ENCODE assay signal across 8 cellular contexts in the genomic region with DNA sequence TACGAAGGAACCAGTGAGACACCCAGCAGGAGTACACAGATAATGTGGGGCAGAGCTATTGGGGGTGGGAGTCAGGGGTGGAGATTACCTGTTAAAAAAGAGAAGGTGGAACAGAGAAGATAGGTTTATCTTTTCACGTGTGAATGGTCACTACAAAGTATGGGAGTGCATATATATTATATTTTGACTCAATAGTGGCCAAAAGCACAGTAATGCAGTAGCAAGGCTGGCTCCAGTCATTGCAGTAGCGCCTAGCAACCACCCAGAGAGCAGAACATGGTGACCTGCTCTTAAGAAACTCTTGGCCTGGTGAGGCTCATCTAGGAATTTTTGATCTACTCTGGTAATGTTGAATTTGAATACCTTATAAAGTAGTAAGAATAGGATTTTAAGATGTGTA. TPM values are rescaled to one million over a fixed set of nuclear protein-coding genes. Genes with fewer than 3 reads are reported as not detected.
A peak's percentile ranks its signal among the peaks of the same experiment; 100 is the strongest.
DNase-seq lines count a peak whose midpoint lies in the region; ATAC-seq and TF ChIP-seq lines count a peak whose summit lies in the region.

No MANE protein-coding gene starts in this region.

- peaks cover 19% of the 10 kb centered on the region for H3K4me1 Mint-ChIP-seq in activated CD8-positive, alpha-beta memory T cell treated with anti-CD3 and anti-CD28 coated beads, Interleukin-2, amount 10 ng/mL, durations not matched to agents 7 days and 5 days

- H3K27me3 Mint-ChIP-seq in activated CD8-positive, alpha-beta memory T cell treated with anti-CD3 and anti-CD28 coated beads, Interleukin-2, amount 10 ng/mL, durations not matched to agents 7 days and 5 days: peaks cover 19% of the 10 kb centered on the region

- H3K4me2 ChIP-seq in skeletal muscle satellite cell (ENCODE audit: low read length): peak overlapping the region; percentile 95

- no peak for DNase-seq in activated CD8-positive, alpha-beta memory T cell treated with anti-CD3 and anti-CD28 coated beads, Interleukin-2, amount 10 ng/mL, durations not matched to agents 7 days and 5 days
- no peak for DNase-seq in activated CD8-positive, alpha-beta memory T cell treated with anti-CD3 and anti-CD28 coated beads, Interleukin-2, amount 50 U/mL, for 48 hours
- DNase-seq in foreskin fibroblast (peak; percentile 16 to 41), dedifferentiated amniotic fluid mesenchymal stem cell (ENCODE audit: extremely low spot score) (no peak), Ammon's horn (ENCODE audit: low spot score) (no peak)

- peaks cover 6% of the 10 kb centered on the region for H3K36me3 ChIP-seq in skeletal muscle satellite cell (ENCODE audit: insufficient read depth, low read length)

- peak overlapping the region; percentile 75 for H3K27ac Mint-ChIP-seq in activated CD8-positive, alpha-beta memory T cell treated with anti-CD3 and anti-CD28 coated beads, Interleukin-2, amount 10 ng/mL, durations not matched to agents 7 days and 5 days

- CTCF ChIA-PET in activated CD8-positive, alpha-beta memory T cell treated with anti-CD3 and anti-CD28 coated beads, Interleukin-2, amount 10 ng/mL, durations not matched to agents 7 days and 5 days (lab: Charles Lee): interaction anchor here (0.7 to 1.4 kb wide), 4 partner anchors 9 to 61 kb away, joined by 3 to 5 read pairs (median 4); partner anchors contain the start of gene OSBPL1A

- no peak for TF ChIP-seq CTCF in foreskin fibroblast (IDR thresholded peaks at IDR 0.05; ENCODE audit: low read depth, low read length)

- ATAC-seq in activated CD8-positive, alpha-beta memory T cell treated with anti-CD3 and anti-CD28 coated beads, Interleukin-2, amount 10 ng/mL, durations not matched to agents 7 days and 5 days: no peak
- ATAC-seq in SK-N-SH treated with all-trans-retinoic acid at 6 μM for 48 hours: peak; percentile 50
- no peak for ATAC-seq in GM18907 (IDR thresholded peaks at IDR 0.05; ENCODE audit: unreplicated experiment)

- peaks cover 14% of the 10 kb centered on the region for H3K27me3 ChIP-seq in skeletal muscle satellite cell (ENCODE audit: control insufficient read depth, insufficient read depth, low read length)

- peak overlapping the region; percentile 90 for H3K9ac ChIP-seq in skeletal muscle satellite cell (ENCODE audit: low read depth, low read length)

- peaks cover 26% of the 10 kb centered on the region for H3K36me3 Mint-ChIP-seq in activated CD8-positive, alpha-beta memory T cell treated with anti-CD3 and anti-CD28 coated beads, Interleukin-2, amount 10 ng/mL, durations not matched to agents 7 days and 5 days

- peaks cover 3% of the 10 kb centered on the region for H3K9me3 Mint-ChIP-seq in activated CD8-positive, alpha-beta memory T cell treated with anti-CD3 and anti-CD28 coated beads, Interleukin-2, amount 10 ng/mL, durations not matched to agents 7 days and 5 days (ENCODE audit: low read depth)

- peaks cover 10% of the 10 kb centered on the region for H3K4me1 ChIP-seq in skeletal muscle satellite cell (ENCODE audit: control insufficient read depth, insufficient read depth, low read length)

- H3K4me3 ChIP-seq in foreskin fibroblast (ENCODE audit: low read depth in 1 of 2, low read length in 2 of 2): peak overlapping the region; percentile 65 to 81
- peak overlapping the region; percentile 84 for H3K4me3 ChIP-seq in skeletal muscle satellite cell (ENCODE audit: low read length)

- no peaks in the 10 kb centered on the region for H3K9me3 ChIP-seq in skeletal muscle satellite cell (replicated peaks; ENCODE audit: low read length)

- peak overlapping the region; percentile 82 for H3K4me3 Mint-ChIP-seq in activated CD8-positive, alpha-beta memory T cell treated with anti-CD3 and anti-CD28 coated beads, Interleukin-2, amount 10 ng/mL, durations not matched to agents 7 days and 5 days

TF ChIP-seq in SK-N-SH treated with all-trans-retinoic acid at 6 μM for 48 hours, 23 proteins besides CTCF, POLR2A, EP300 and RAD21:
- TF ChIP-seq ZFP30 (CRISPR knock-in tag; IDR thresholded peaks at IDR 0.05) (no peak), PPARA (CRISPR knock-in tag; IDR thresholded peaks at IDR 0.05; ENCODE audit: borderline replicate concordance) (no peak), ARNTL (CRISPR knock-in tag; IDR thresholded peaks at IDR 0.05; ENCODE audit: borderline replicate concordance, low read depth) (no peak), GLIS3 (CRISPR knock-in tag; IDR thresholded peaks at IDR 0.05) (no peak), TCF4 (CRISPR knock-in tag; IDR thresholded peaks at IDR 0.05; ENCODE audit: borderline replicate concordance) (no peak), ZC3H10 (CRISPR knock-in tag; IDR thresholded peaks at IDR 0.05) (no peak), ZNF70 (CRISPR knock-in tag; IDR thresholded peaks at IDR 0.05) (no peak), RARB (CRISPR knock-in tag; IDR thresholded peaks at IDR 0.05) (no peak)
- TF ChIP-seq, protein P1, sequence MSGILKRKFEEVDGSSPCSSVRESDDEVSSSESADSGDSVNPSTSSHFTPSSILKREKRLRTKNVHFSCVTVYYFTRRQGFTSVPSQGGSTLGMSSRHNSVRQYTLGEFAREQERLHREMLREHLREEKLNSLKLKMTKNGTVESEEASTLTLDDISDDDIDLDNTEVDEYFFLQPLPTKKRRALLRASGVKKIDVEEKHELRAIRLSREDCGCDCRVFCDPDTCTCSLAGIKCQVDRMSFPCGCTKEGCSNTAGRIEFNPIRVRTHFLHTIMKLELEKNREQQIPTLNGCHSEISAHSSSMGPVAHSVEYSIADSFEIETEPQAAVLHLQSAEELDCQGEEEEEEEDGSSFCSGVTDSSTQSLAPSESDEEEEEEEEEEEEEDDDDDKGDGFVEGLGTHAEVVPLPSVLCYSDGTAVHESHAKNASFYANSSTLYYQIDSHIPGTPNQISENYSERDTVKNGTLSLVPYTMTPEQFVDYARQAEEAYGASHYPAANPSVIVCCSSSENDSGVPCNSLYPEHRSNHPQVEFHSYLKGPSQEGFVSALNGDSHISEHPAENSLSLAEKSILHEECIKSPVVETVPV (CRISPR knock-in tag; IDR thresholded peaks at IDR 0.05): no peak

RNA-seq across cellular contexts. Expression of gene IMPACT, which starts 1.0 kb away (rescaled TPM):
- 1 to 10 TPM; 6.7 to 9.3 TPM for total RNA-seq in activated CD8-positive, alpha-beta memory T cell treated with anti-CD3 and anti-CD28 coated beads, Interleukin-2, amount 10 ng/mL, durations not matched to agents 7 days and 5 days
- 29.1 and 30.7 TPM in 2 replicates for total RNA-seq in skeletal muscle satellite cell (2012; rRNA removed)

RNA-seq across cellular contexts. Expression of gene OSBPL1A, which starts 29.9 kb away (rescaled TPM):
- under 1 TPM; 0.32 to 0.68 TPM for total RNA-seq in activated CD8-positive, alpha-beta memory T cell treated with anti-CD3 and anti-CD28 coated beads, Interleukin-2, amount 10 ng/mL, durations not matched to agents 7 days and 5 days
- total RNA-seq in skeletal muscle satellite cell (2012; rRNA removed): 25.1 and 28.9 TPM in 2 replicates

RNA-seq across cellular contexts. Expression of gene HRH4, which starts 33.0 kb away (rescaled TPM):
- not detected for total RNA-seq in activated CD8-positive, alpha-beta memory T cell treated with anti-CD3 and anti-CD28 coated beads, Interleukin-2, amount 10 ng/mL, durations not matched to agents 7 days and 5 days
- total RNA-seq in skeletal muscle satellite cell (2012; rRNA removed): under 0.01 TPM in 1 of 2 replicates, not detected in the other

Comparison
In these comparisons a context has a peak if more than half of its experiments do, and no peak if none do; other contexts are left out.
1. DNase-seq: peak in foreskin fibroblast (2 of 2); none in activated CD8-positive, alpha-beta memory T cell treated with anti-CD3 and anti-CD28 coated beads, Interleukin-2, amount 10 ng/mL, durations not matched to agents 7 days and 5 days (single experiment), activated CD8-positive, alpha-beta memory T cell treated with anti-CD3 and anti-CD28 coated beads, Interleukin-2, amount 50 U/mL, for 48 hours (single experiment), dedifferentiated amniotic fluid mesenchymal stem cell (single experiment) and Ammon's horn (single experiment).